Comparison of ENCODE assay signal across 13 cellular contexts in the genomic region with DNA sequence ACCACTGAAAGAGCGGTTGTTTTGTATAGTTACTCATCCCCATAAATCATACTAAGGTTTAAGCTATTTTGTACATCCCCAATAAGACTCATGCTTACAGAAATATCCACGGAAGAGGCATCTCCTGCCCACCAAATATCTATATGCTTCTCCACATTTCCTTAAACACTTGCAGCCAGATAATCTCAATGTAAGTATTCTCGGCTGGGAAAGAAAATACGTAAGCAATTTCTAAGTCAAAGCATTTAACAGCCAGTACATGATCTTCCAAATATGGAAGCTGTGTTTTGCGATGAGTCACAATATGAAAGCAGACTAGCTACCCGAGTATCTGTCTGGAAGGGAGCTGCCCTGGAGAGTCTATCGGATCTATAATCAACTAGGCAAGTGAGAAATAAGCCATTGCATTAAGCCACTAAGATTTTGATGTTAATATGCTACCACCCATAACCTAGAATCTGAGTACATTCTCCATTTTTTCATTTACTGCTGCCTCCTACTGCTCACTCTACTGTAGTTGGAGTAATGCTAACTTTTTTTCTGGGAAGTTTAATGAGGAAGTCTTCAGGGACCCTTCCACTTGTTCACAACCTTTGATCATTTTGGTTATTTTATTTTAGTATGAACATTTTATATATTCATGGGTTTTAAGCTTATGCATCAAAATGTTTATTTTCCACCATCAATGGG. TPM values are rescaled to one million over a fixed set of nuclear protein-coding genes. Genes with fewer than 3 reads are reported as not detected.
A peak's percentile ranks its signal among the peaks of the same experiment; 100 is the strongest.
DNase-seq lines count a peak whose midpoint lies in the region; ATAC-seq and TF ChIP-seq lines count a peak whose summit lies in the region.
"Had no signal": no experiment of that assay in that cellular context is flagged by ENCODE, and none has a peak within 500 bp of the region (broad histone marks: within the 10 kb centered on the region; RNA-seq: fewer than 3 reads in every experiment).

No MANE protein-coding gene starts in this region.

- H3K4me3 ChIP-seq in GM23248 (peak overlapping the region; percentile 33; the same call in 1 of the 2 replicates), esophagus muscularis mucosa (peak overlapping the region; percentile 16 to 49 (median 28)), skeletal muscle satellite cell (ENCODE audit: low read length) (peak overlapping the region; percentile 33)
- H3K4me3 ChIP-seq: upper lobe of right lung had no signal

- no peaks in the 10 kb centered on the region; the same call in 1 of the 2 replicates for H3F3A ChIP-seq in GM23248 (ENCODE audit: insufficient read depth)

- H3K9me2 ChIP-seq in GM23248 (ENCODE audit: insufficient read depth), result no peaks in the 10 kb centered on the region

- no peak overlapping the region for H3K9ac ChIP-seq in GM23248
- no peak overlapping the region for H3K9ac ChIP-seq in skeletal muscle satellite cell (ENCODE audit: low read depth, low read length)

- in situ Hi-C loops in GM23248 (cut with MboI), result no loop called here

- 52 to 57% methylated on average over 7 of the region's 7 CpGs for WGBS in GM23248 (ENCODE audit: low coverage in 1 of 2, low lambda C conversion rate in 2 of 2, missing lambda C conversion rate in 2 of 2), 2 experiments
- WGBS in esophagus muscularis mucosa, result 45% methylated on average over 7 of the region's 7 CpGs

- H3K4me2 ChIP-seq in GM23248 (ENCODE audit: unreplicated experiment), result peak overlapping the region; percentile 37
- H3K4me2 ChIP-seq in skeletal muscle satellite cell (ENCODE audit: low read length), result peak overlapping the region; percentile 61

- no peaks in the 10 kb centered on the region for H3K9me3 Mint-ChIP-seq in stimulated activated memory B cell treated with anti-CD40 and anti-IgM and Interleukin-4, amounts not matched to agents 10 μg/mL and 1 μg/mL and 100 μg/mL, for 72 hours

- H3K36me3 ChIP-seq in GM23248 (ENCODE audit: low read depth) (no peaks in the 10 kb centered on the region), esophagus muscularis mucosa (no peaks in the 10 kb centered on the region), skeletal muscle satellite cell (ENCODE audit: insufficient read depth, low read length) (no peaks in the 10 kb centered on the region)
- H3K36me3 ChIP-seq: upper lobe of right lung had no signal

- H3K9me3 ChIP-seq in GM23248 (ENCODE audit: low read depth) (no peaks in the 10 kb centered on the region), esophagus muscularis mucosa (no peaks in the 10 kb centered on the region), skeletal muscle satellite cell (replicated peaks; ENCODE audit: low read length) (no peaks in the 10 kb centered on the region)
- H3K9me3 ChIP-seq: upper lobe of right lung had no signal

- H3K79me2 ChIP-seq in GM23248 (ENCODE audit: insufficient read depth), result no peaks in the 10 kb centered on the region

- H3K4me1 ChIP-seq in GM23248 (ENCODE audit: insufficient read depth) (peaks cover 20% of the 10 kb centered on the region), esophagus muscularis mucosa (no peaks in the 10 kb centered on the region), skeletal muscle satellite cell (ENCODE audit: control insufficient read depth, insufficient read depth, low read length) (peaks cover 26% of the 10 kb centered on the region)
- H3K4me1 ChIP-seq: upper lobe of right lung had no signal

- H3K27ac ChIP-seq in GM23248 (no peak overlapping the region), esophagus muscularis mucosa (replicated peaks in 1 of 4) (no peak overlapping the region)
- H3K27ac ChIP-seq: upper lobe of right lung had no signal

- no peaks in the 10 kb centered on the region for H3K27me3 Mint-ChIP-seq in stimulated activated memory B cell treated with anti-CD40 and anti-IgM and Interleukin-4, amounts not matched to agents 10 μg/mL and 1 μg/mL and 100 μg/mL, for 72 hours

- ATAC-seq in HG03025 (IDR thresholded peaks at IDR 0.05; ENCODE audit: low FRiP score, unreplicated experiment), result no peak
- ATAC-seq in stimulated activated memory B cell treated with anti-CD40 and anti-IgM and Interleukin-4, amounts not matched to agents 10 μg/mL and 1 μg/mL and 100 μg/mL, for 72 hours, result no peak
- no peak for ATAC-seq in HG03439 (IDR thresholded peaks at IDR 0.05; ENCODE audit: unreplicated experiment)
- ATAC-seq: upper lobe of right lung had no signal

- H2AFZ ChIP-seq in GM23248, result peak overlapping the region; percentile 50; the same call in 1 of the 2 replicates

- no peaks in the 10 kb centered on the region for H3K36me3 Mint-ChIP-seq in stimulated activated memory B cell treated with anti-CD40 and anti-IgM and Interleukin-4, amounts not matched to agents 10 μg/mL and 1 μg/mL and 100 μg/mL, for 72 hours

- TF ChIP-seq CTCF in esophagus muscularis mucosa (IDR thresholded peaks at IDR 0.05), result peak in 2 of 3 experiments; percentile 8 to 33

- no peaks in the 10 kb centered on the region for H4K20me1 ChIP-seq in GM23248 (ENCODE audit: insufficient read depth)

- TF ChIP-seq EP300 in esophagus muscularis mucosa (IDR thresholded peaks at IDR 0.05), result no peak

- TF ChIP-seq POLR2A in esophagus muscularis mucosa (IDR thresholded peaks at IDR 0.05; ENCODE audit: low read depth), result no peak

- no peaks in the 10 kb centered on the region for H3K4me1 Mint-ChIP-seq in stimulated activated memory B cell treated with anti-CD40 and anti-IgM and Interleukin-4, amounts not matched to agents 10 μg/mL and 1 μg/mL and 100 μg/mL, for 72 hours

- intact Hi-C loops in esophagus muscularis mucosa (cut with DNase I), result no loop called here

- H3K27ac Mint-ChIP-seq in stimulated activated memory B cell treated with anti-CD40 and anti-IgM and Interleukin-4, amounts not matched to agents 10 μg/mL and 1 μg/mL and 100 μg/mL, for 72 hours, result no peak overlapping the region

- DNase-seq in GM23248 (peak; percentile 72), RPMI7951 (ENCODE audit: low read depth) (peak; percentile 73), esophagus muscularis mucosa (ENCODE audit: extremely low spot score) (no peak), NCI-H2107 (lab: John Stamatoyannopoulos, UW) (no peak)
- DNase-seq: activated CD4-positive, CD25-positive, alpha-beta regulatory T cell treated with anti-CD3 and anti-CD28 coated beads, Interleukin-2, amount 50 U/mL, for 72 hours; effector memory CD4-positive, alpha-beta T cell; NCI-H1436 treated with DMSO at 0.1 percent for 48 hours; RPMI8226; upper lobe of right lung had no signal

- H3K27me3 ChIP-seq in GM23248 (replicated peaks; ENCODE audit: insufficient read depth) (no peaks in the 10 kb centered on the region), esophagus muscularis mucosa (no peaks in the 10 kb centered on the region), skeletal muscle satellite cell (ENCODE audit: control insufficient read depth, insufficient read depth, low read length) (no peaks in the 10 kb centered on the region)
- H3K27me3 ChIP-seq: upper lobe of right lung had no signal

- no peak overlapping the region for H3K4me3 Mint-ChIP-seq in stimulated activated memory B cell treated with anti-CD40 and anti-IgM and Interleukin-4, amounts not matched to agents 10 μg/mL and 1 μg/mL and 100 μg/mL, for 72 hours

RNA-seq across cellular contexts. Expression of a gene that starts 26.9 kb away (rescaled TPM):
- total RNA-seq in GM23248 (2014; rRNA removed; shearing (Covaris generic)), result 23.6 and 24.8 TPM in 2 replicates
- 37.8 and 40.1 TPM in 2 replicates for polyA plus RNA-seq in GM23248 (2016; fragmentation: Nextera tagmentation; extraction: Ambion mirVana)
- 5.1 and 5.8 TPM in 2 replicates for total RNA-seq in RPMI7951 (2014; rRNA removed; shearing (Covaris generic))
- 10 to 100 TPM; 15.2 to 26.6 (median 23.1) TPM for total RNA-seq in esophagus muscularis mucosa
- 13.8 and 20.5 TPM in 2 replicates for total RNA-seq in skeletal muscle satellite cell (2012; rRNA removed)

RNA-seq across cellular contexts. Expression of a gene that starts 49.6 kb away (rescaled TPM):
- 22.5 and 23.8 TPM in 2 replicates for total RNA-seq in GM23248 (2014; rRNA removed; shearing (Covaris generic))
- polyA plus RNA-seq in GM23248 (2016; fragmentation: Nextera tagmentation; extraction: Ambion mirVana), result 8.3 and 8.5 TPM in 2 replicates
- total RNA-seq in RPMI7951 (2014; rRNA removed; shearing (Covaris generic)), result 19.0 and 23.9 TPM in 2 replicates
- total RNA-seq in esophagus muscularis mucosa, result 10 to 100 TPM; 33.7 to 47.5 (median 36.0) TPM
- 17.7 and 19.5 TPM in 2 replicates for total RNA-seq in skeletal muscle satellite cell (2012; rRNA removed)

Comparison
In these comparisons a context has a peak if more than half of its experiments do, and no peak if none do; other contexts are left out.
1. DNase-seq: peak in GM23248 (single experiment) and RPMI7951 (single experiment); none in esophagus muscularis mucosa (single experiment) and NCI-H2107 (single experiment).
2. Peak in every context shown above with its lines, with median percentiles within 50 percentile points of each other: H3K4me3 ChIP-seq.